In genomic region chr16:85595812-85596495, GRCh38 we compare ENCODE assay signal across 18 cellular contexts. TPM values are rescaled to one million over a fixed set of nuclear protein-coding genes. Genes with fewer than 3 reads are reported as not detected.
DNase-seq lines count a peak whose midpoint lies in the region; ATAC-seq and TF ChIP-seq lines count a peak whose summit lies in the region.
"Had no signal": no experiment of that assay in that cellular context is flagged by ENCODE, and none has a peak within 500 bp of the region (broad histone marks: within the 10 kb centered on the region; RNA-seq: fewer than 3 reads in every experiment).

No MANE protein-coding gene starts in this region.

- DNase-seq in NCI-H2171 treated with DMSO at 0.1 percent for 48 hours (lab: John Stamatoyannopoulos, UW) (peak; percentile 67), endothelial cell (ENCODE audit: low spot score) (no peak), progenitor cell of endocrine pancreas (ENCODE audit: low spot score, unreplicated experiment) (no peak), SK-N-DZ (ENCODE audit: low spot score) (no peak), NCI-H2029 (lab: John Stamatoyannopoulos, UW) (no peak)
- DNase-seq: Caco-2; CD4-positive, CD25-positive, alpha-beta regulatory T cell; NCI-H1105; NCI-H1694; NCI-H226; NCI-H524; NCI-H82; OCI-M1; SHP77 treated with DMSO at 0.1 percent for 48 hours had no signal

- H3K4me3 Mint-ChIP-seq in endothelial cell (ENCODE audit: unreplicated experiment) (no peak overlapping the region), progenitor cell of endocrine pancreas (ENCODE audit: low read depth) (no peak overlapping the region)
- H3K4me3 Mint-ChIP-seq: CD4-positive, CD25-positive, alpha-beta regulatory T cell had no signal

- no peak for TF ChIP-seq CTCF in endothelial cell (IDR thresholded peaks at IDR 0.05; ENCODE audit: unreplicated experiment)
- no peak for TF ChIP-seq CTCF in progenitor cell of endocrine pancreas (IDR thresholded peaks at IDR 0.05; ENCODE audit: unreplicated experiment)

- ATAC-seq in GM18517 (IDR thresholded peaks at IDR 0.05; ENCODE audit: unreplicated experiment), result no peak
- ATAC-seq: SK-N-SH treated with all-trans-retinoic acid at 6 μM for 48 hours had no signal

- H3K27me3 Mint-ChIP-seq in endothelial cell (ENCODE audit: unreplicated experiment) (peaks cover 13% of the 10 kb centered on the region), progenitor cell of endocrine pancreas (no peaks in the 10 kb centered on the region)
- H3K27me3 Mint-ChIP-seq: CD4-positive, CD25-positive, alpha-beta regulatory T cell had no signal

- H3K27ac ChIP-seq in BLaER1 treated with 17β-estradiol and CSF1 and Interleukin-3, amounts not matched to agents 10 nM and 100 nM, result peak overlapping the region in 1 of 11 experiments; percentile 1; a peak in 2 of 22 replicates

- H3K9me3 Mint-ChIP-seq in endothelial cell (ENCODE audit: unreplicated experiment) (no peaks in the 10 kb centered on the region), progenitor cell of endocrine pancreas (ENCODE audit: low read depth) (no peaks in the 10 kb centered on the region)
- H3K9me3 Mint-ChIP-seq: CD4-positive, CD25-positive, alpha-beta regulatory T cell had no signal

- peak overlapping the region; percentile 61 for H3K27ac Mint-ChIP-seq in endothelial cell (ENCODE audit: unreplicated experiment)
- peak overlapping the region; percentile 68 for H3K27ac Mint-ChIP-seq in progenitor cell of endocrine pancreas
- H3K27ac Mint-ChIP-seq: CD4-positive, CD25-positive, alpha-beta regulatory T cell had no signal

- peaks cover 0 to 47% (median 0%) of the 10 kb centered on the region in 11 experiments; a peak in 6 of 22 replicates for H3K27me3 ChIP-seq in BLaER1 treated with 17β-estradiol and CSF1 and Interleukin-3, amounts not matched to agents 10 nM and 100 nM

- H3K36me3 ChIP-seq in BLaER1 treated with 17β-estradiol and CSF1 and Interleukin-3, amounts not matched to agents 10 nM and 100 nM, result peaks cover 0 to 6% (median 0%) of the 10 kb centered on the region in 11 experiments; a peak in 1 of 22 replicates
- H3K36me3 ChIP-seq: HAP-1 had no signal

- H3K36me3 Mint-ChIP-seq in endothelial cell (ENCODE audit: low read depth, unreplicated experiment) (peaks cover 4% of the 10 kb centered on the region), progenitor cell of endocrine pancreas (ENCODE audit: insufficient read depth) (peaks cover 5% of the 10 kb centered on the region)

- peak overlapping the region in 9 of 11 experiments; percentile 21 to 93 (median 75); a peak in 17 of 22 replicates for H3K4me2 ChIP-seq in BLaER1 treated with 17β-estradiol and CSF1 and Interleukin-3, amounts not matched to agents 10 nM and 100 nM

- H3K4me1 ChIP-seq in BLaER1 treated with 17β-estradiol and CSF1 and Interleukin-3, amounts not matched to agents 10 nM and 100 nM, result peaks cover 33 to 98% (median 95%) of the 10 kb centered on the region in 10 experiments

- H4K20me1 ChIP-seq in BLaER1 treated with 17β-estradiol and CSF1 and Interleukin-3, amounts not matched to agents 10 nM and 100 nM, result peaks cover 68 to 94% (median 90%) of the 10 kb centered on the region in 11 experiments

- no peaks in the 10 kb centered on the region for H3K9me3 ChIP-seq in BLaER1 treated with 17β-estradiol and CSF1 and Interleukin-3, amounts not matched to agents 10 nM and 100 nM (replicated peaks in 1 of 11)
- H3K9me3 ChIP-seq: Caco-2, HAP-1 had no signal

- 0 out of 22 replicates have a peak overlapping the region, but pooled peaks of 1 of the 11 experiments have one; percentile 3 for H3K9ac ChIP-seq in BLaER1 treated with 17β-estradiol and CSF1 and Interleukin-3, amounts not matched to agents 10 nM and 100 nM

- no peak overlapping the region for H3K4me3 ChIP-seq in BLaER1 treated with 17β-estradiol and CSF1 and Interleukin-3, amounts not matched to agents 10 nM and 100 nM
- H3K4me3 ChIP-seq: HAP-1 had no signal

- H3K4me1 Mint-ChIP-seq in endothelial cell (ENCODE audit: unreplicated experiment) (peaks cover 19% of the 10 kb centered on the region), progenitor cell of endocrine pancreas (ENCODE audit: low read depth) (peaks cover 16% of the 10 kb centered on the region)

RNA-seq across cellular contexts. Expression of gene GSE1, which starts 17.2 kb away (rescaled TPM):
- 23.9 TPM for total RNA-seq in endothelial cell (ENCODE audit: unreplicated experiment)
- total RNA-seq in progenitor cell of endocrine pancreas, result 136 and 143 TPM in 2 replicates
- 51.5 and 62.6 TPM in 2 replicates for polyA plus RNA-seq in SK-N-DZ (2014; cell fraction: cytosol; rRNA removed)
- 114 and 225 TPM in 2 replicates for polyA plus RNA-seq in SK-N-DZ (2014; cell fraction: nucleus; rRNA removed)
